ENCODE assay signal across 12 cellular contexts in the genomic region with DNA sequence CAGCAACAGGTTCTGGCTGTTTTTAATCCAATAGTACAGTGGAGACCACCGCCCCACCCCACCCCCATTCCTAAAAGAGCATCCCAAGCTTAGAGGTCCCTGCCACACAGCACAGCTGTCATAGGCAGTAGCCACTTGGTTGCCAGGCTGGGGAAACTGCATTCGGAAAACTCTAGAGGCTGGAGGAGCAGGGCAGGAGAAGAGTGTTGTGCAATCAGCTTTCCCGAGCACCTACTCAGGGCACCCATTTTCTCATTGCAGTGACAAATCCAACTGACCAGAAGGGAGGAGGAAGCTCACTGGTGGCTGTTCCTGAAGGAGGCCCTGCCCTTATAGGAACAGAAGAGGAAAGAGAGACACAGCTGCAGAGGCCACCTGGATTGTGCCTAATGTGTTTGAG. TPM values are rescaled to one million over a fixed set of nuclear protein-coding genes. Genes with fewer than 3 reads are reported as not detected.
A peak's percentile ranks its signal among the peaks of the same experiment; 100 is the strongest.
DNase-seq lines count a peak whose midpoint lies in the region; ATAC-seq, FAIRE-seq and TF ChIP-seq lines count a peak whose summit lies in the region.
"Had no signal": no experiment of that assay in that cellular context is flagged by ENCODE, and none has a peak within 500 bp of the region (broad histone marks: within the 10 kb centered on the region; RNA-seq: fewer than 3 reads in every experiment).

No MANE protein-coding gene starts in this region.

- DNase-seq in ACHN (peak; percentile 58), NCI-H510A treated with DMSO at 0.1 percent for 48 hours (lab: John Stamatoyannopoulos, UW) (peak; percentile 38), mesothelial cell of epicardium (ENCODE audit: low spot score in 2 of 2, unreplicated experiment in 2 of 2) (no peak), GM12891 (ENCODE audit: insufficient read length, low spot score) (no peak)
- DNase-seq in activated naive CD4-positive, alpha-beta T cell (lab: John Stamatoyannopoulos, UW): no peak
- DNase-seq: cerebellar nuclear complex, NCI-H1417 treated with DMSO at 0.1 percent for 48 hours, SK-N-SH had no signal

- in situ Hi-C loops in ACHN (cut with HindIII; ENCODE audit: low pct_ligation_motif_present, low pct_unique_long_range_greater_than_20kb, low sequenced_read_pairs): no loop called here

- peak overlapping the region; percentile 73 for H3K4me3 Mint-ChIP-seq in mesothelial cell of epicardium

- no peaks in the 10 kb centered on the region for H3K36me3 Mint-ChIP-seq in mesothelial cell of epicardium

- H3K27me3 Mint-ChIP-seq in mesothelial cell of epicardium (ENCODE audit: low read depth): peaks cover 83% of the 10 kb centered on the region

- no peak for FAIRE-seq in GM12891 (lab: Jason Lieb, UNC)

- ATAC-seq in esophagus mucosa (peak; percentile 36), GM21360 (IDR thresholded peaks at IDR 0.05; ENCODE audit: unreplicated experiment) (no peak), GM19452 (IDR thresholded peaks at IDR 0.05; ENCODE audit: unreplicated experiment) (no peak)

- no peak for TF ChIP-seq CTCF in mesothelial cell of epicardium (IDR thresholded peaks at IDR 0.05; ENCODE audit: unreplicated experiment)

- no peaks in the 10 kb centered on the region for H3K9me3 Mint-ChIP-seq in mesothelial cell of epicardium

- TF ChIP-seq POLR2A in GM12891 (IDR thresholded peaks at IDR 0.05; ENCODE audit: low read depth, low read length): no peak

- peaks cover 17% of the 10 kb centered on the region for H3K4me1 Mint-ChIP-seq in mesothelial cell of epicardium

- no peak overlapping the region for H3K27ac Mint-ChIP-seq in mesothelial cell of epicardium

TF ChIP-seq in GM12891, 5 proteins besides CTCF, POLR2A, EP300 and RAD21:
- TF ChIP-seq POU2F2 (IDR thresholded peaks at IDR 0.05; ENCODE audit: low read depth, low read length) (no peak), PAX5 (IDR thresholded peaks at IDR 0.05; ENCODE audit: insufficient read depth, low read length, severe bottlenecking) (no peak), SPI1 (IDR thresholded peaks at IDR 0.05; ENCODE audit: low read depth, low read length) (no peak), POLR2AphosphoS5 (IDR thresholded peaks at IDR 0.05; ENCODE audit: low read depth, low read length) (no peak), TAF1 (IDR thresholded peaks at IDR 0.05; ENCODE audit: low read depth, low read length) (no peak)

RNA-seq across cellular contexts. Expression of a gene that starts 1.1 kb away (rescaled TPM):
- 22.9 TPM for total RNA-seq in esophagus mucosa
- total RNA-seq in mesothelial cell of epicardium: 0.47 to 0.77 TPM (median 0.74 TPM) in 3 replicates
- polyA plus RNA-seq in GM12891 (2012; ENCODE audit: low read depth, missing spikeins): not detected

RNA-seq across cellular contexts. Expression of a gene that starts 17.2 kb away (rescaled TPM):
- total RNA-seq in esophagus mucosa (not detected), mesothelial cell of epicardium (not detected in 3 replicates)
- polyA plus RNA-seq in GM12891 (2012; ENCODE audit: low read depth, missing spikeins): not detected
- total RNA-seq: tibial nerve had no signal
- polyA plus RNA-seq: SK-N-SH had no signal

RNA-seq across cellular contexts. Expression of a gene that starts 33.8 kb away (rescaled TPM):
- total RNA-seq in esophagus mucosa: 1.4 TPM
- 0.16 to 0.20 TPM (median 0.18 TPM) in 3 replicates for total RNA-seq in mesothelial cell of epicardium
- polyA plus RNA-seq in GM12891 (2012; ENCODE audit: low read depth, missing spikeins): not detected

Comparison
In these comparisons a context has a peak if more than half of its experiments do, and no peak if none do; other contexts are left out.
1. DNase-seq: peak in ACHN (single experiment) and NCI-H510A treated with DMSO at 0.1 percent for 48 hours (single experiment); none in mesothelial cell of epicardium (0 of 2), activated naive CD4-positive, alpha-beta T cell (0 of 4) and GM12891 (single experiment).
2. RNA of a gene that starts 1.1 kb away (total RNA-seq): 22.9 TPM in esophagus mucosa (single experiment); 0.47 to 0.77 TPM in mesothelial cell of epicardium; every median in the first group is over 10 times any median in the second.